In genomic region chr21:41677671-41678015, GRCh38 we compare ENCODE assay signal across 13 cellular contexts.
DNase-seq lines count a peak whose midpoint lies in the region; ATAC-seq, FAIRE-seq and TF ChIP-seq lines count a peak whose summit lies in the region.
"Had no signal": no experiment of that assay in that cellular context is flagged by ENCODE, and none has a peak within 500 bp of the region (broad histone marks: within the 10 kb centered on the region; RNA-seq: fewer than 3 reads in every experiment).

No MANE protein-coding gene starts in this region.

- H3K4me1 Mint-ChIP-seq in H9: peaks cover 24 to 42% of the 10 kb centered on the region in 2 experiments

- H4K20me1 ChIP-seq in HepG2 (ENCODE audit: insufficient read depth, low read length) (no peaks in the 10 kb centered on the region), H9 (ENCODE audit: control insufficient read depth, insufficient read depth, insufficient read length) (no peaks in the 10 kb centered on the region)

- intact Hi-C loops in HepG2 (cut with micrococcal nuclease; ENCODE audit: unreplicated experiment) (loop anchor here (2.0 kb wide), 2 partner anchors 35 to 91 kb away; no protein-coding TSS in a partner anchor), right lobe of liver (cut with DNase I) (no loop called here), left lung (cut with DNase I) (no loop called here)

- H2BK20ac ChIP-seq in H9 (ENCODE audit: low read depth, low read length, poor library complexity, severe bottlenecking): no peak overlapping the region

- H3K36me3 ChIP-seq in HepG2 (replicated peaks in 1 of 2; ENCODE audit: control insufficient read depth in 1 of 2, insufficient read depth in 2 of 2, low read length in 2 of 2) (no peaks in the 10 kb centered on the region), right lobe of liver (no peaks in the 10 kb centered on the region), left lung (no peaks in the 10 kb centered on the region)
- H3K36me3 ChIP-seq: cardiac muscle cell had no signal

- H4K5ac ChIP-seq in H9 (ENCODE audit: insufficient read length, low read depth, low read length): no peak overlapping the region

- H3K4me1 ChIP-seq in HepG2 (ENCODE audit: insufficient read depth, low read length): peaks cover 39% of the 10 kb centered on the region
- peaks cover 0 to 12% (median 4%) of the 10 kb centered on the region in 4 donors for H3K4me1 ChIP-seq in right lobe of liver
- peaks cover 0 to 8% of the 10 kb centered on the region in 2 donors for H3K4me1 ChIP-seq in left lung
- no peaks in the 10 kb centered on the region; the same call in none of the 2 replicates for H3K4me1 ChIP-seq in H9 (ENCODE audit: insufficient read depth, low read length)

- H3K23me2 ChIP-seq in H9 (ENCODE audit: insufficient read length, low read depth, low read length, poor library complexity, severe bottlenecking): no peaks in the 10 kb centered on the region

- no peak for DNase-seq in HepG2 (ENCODE audit: low spot score)
- no peak for DNase-seq in right lobe of liver
- peak; percentile 58 for DNase-seq in SW480 (ENCODE audit: low spot score)
- DNase-seq in left lung: no peak
- DNase-seq in H9: no peak
- no peak for DNase-seq in stimulated activated CD4-positive, alpha-beta T cell treated with anti-CD3 and anti-CD28 coated beads, Interleukin-4, amount 100 ng/mL, for 1 hour
- DNase-seq: NCI-H2171; stimulated activated CD4-positive, alpha-beta T cell treated with anti-CD3 and anti-CD28 coated beads, Interleukin-2, amount 100 ng/mL, for 48 hours had no signal

- no peak overlapping the region for H2BK120ac ChIP-seq in H9 (ENCODE audit: low read depth, low read length, poor library complexity, severe bottlenecking)

- H3K4me3 Mint-ChIP-seq in H9: no peak overlapping the region
- H3K4me3 Mint-ChIP-seq: WTC11 had no signal

- H2BK5ac ChIP-seq in H9 (ENCODE audit: insufficient read length, low read length): no peak overlapping the region

- H3K27ac Mint-ChIP-seq in H9: no peak overlapping the region

- H3K27ac ChIP-seq in HepG2 (ENCODE audit: extremely low read length, insufficient read depth, low read length) (peak overlapping the region; percentile 69), right lobe of liver (no peak overlapping the region), left lung (peak overlapping the region; percentile 80 to 91), H9 (ENCODE audit: insufficient read length, low read depth, low read length) (no peak overlapping the region)

- no peak overlapping the region for H2BK12ac ChIP-seq in H9 (ENCODE audit: insufficient read length, low read depth, low read length)

- no peak overlapping the region for H2AK5ac ChIP-seq in H9 (ENCODE audit: insufficient read length, low read length)

- TF ChIP-seq CTCF in HepG2 (CRISPR knock-in tag; IDR thresholded peaks at IDR 0.05): no peak
- TF ChIP-seq CTCF in right lobe of liver (IDR thresholded peaks at IDR 0.05): no peak
- TF ChIP-seq CTCF in left lung (IDR thresholded peaks at IDR 0.05): no peak
- no peak for TF ChIP-seq CTCF in H9 (conservative IDR thresholded peaks at IDR 0.05)

- H3K4me2 ChIP-seq in HepG2 (ENCODE audit: low read depth, low read length) (peak overlapping the region; percentile 96), H9 (ENCODE audit: insufficient read depth, insufficient read length, low read length) (no peak overlapping the region)

- H3K4me3 ChIP-seq in HepG2 (replicated peaks in 1 of 3; ENCODE audit: insufficient read depth in 1 of 3, low read depth in 2 of 3, low read length in 3 of 3) (peak overlapping the region in 2 of 3 experiments; percentile 5 to 70; a peak in 2 of 6 replicates), right lobe of liver (no peak overlapping the region), left lung (no peak overlapping the region)
- H3K4me3 ChIP-seq: cardiac muscle cell had no signal

- no peak for TF ChIP-seq EP300 in HepG2 (IDR thresholded peaks at IDR 0.05; ENCODE audit: low read depth in 2 of 2, low read length in 2 of 2)
- TF ChIP-seq EP300 in HepG2 (CRISPR knock-in tag; IDR thresholded peaks at IDR 0.05; ENCODE audit: borderline replicate concordance): no peak

- POLR2A ChIA-PET in HepG2 (lab: Yijun Ruan, JAX): interaction anchor here (0.8 to 2.5 kb wide), 7 partner anchors 8 to 101 kb away, joined by 3 to 20 read pairs (median 11); partner anchors contain the start of gene RIPK4

- no peaks in the 10 kb centered on the region for H3K9me3 Mint-ChIP-seq in H9

- H2AFZ ChIP-seq in HepG2 (ENCODE audit: low read length): no peak overlapping the region
- no peak overlapping the region for H2AFZ ChIP-seq in H9 (ENCODE audit: low read length)

- H3K18ac ChIP-seq in H9 (ENCODE audit: insufficient read length, low read depth, low read length): no peak overlapping the region

- H3T11ph ChIP-seq in H9 (ENCODE audit: low read length): no peak overlapping the region

- H3K27me3 ChIP-seq in HepG2 (ENCODE audit: control insufficient read depth in 1 of 2, insufficient read depth in 2 of 2, low read length in 2 of 2): peaks cover 2 to 29% of the 10 kb centered on the region in 2 experiments; a peak in 4 of 5 replicates
- H3K27me3 ChIP-seq in right lobe of liver: no peaks in the 10 kb centered on the region
- peaks cover 0 to 32% of the 10 kb centered on the region in 2 donors for H3K27me3 ChIP-seq in left lung
- no peaks in the 10 kb centered on the region for H3K27me3 ChIP-seq in H9 (ENCODE audit: insufficient read depth, low read length)
- H3K27me3 ChIP-seq: cardiac muscle cell had no signal

- peak; percentile 7; the same call in 1 of the 3 replicates for ATAC-seq in HepG2
- ATAC-seq in right lobe of liver: no peak
- ATAC-seq in left lung: peak; percentile 48
- no peak for ATAC-seq in GM21360 (IDR thresholded peaks at IDR 0.05; ENCODE audit: unreplicated experiment)
- no peak for ATAC-seq in GM18867 (IDR thresholded peaks at IDR 0.05; ENCODE audit: unreplicated experiment)
- ATAC-seq: Right ventricle myocardium inferior had no signal

- H3K9me3 ChIP-seq in HepG2 (ENCODE audit: low read length) (no peaks in the 10 kb centered on the region), right lobe of liver (no peaks in the 10 kb centered on the region), left lung (no peaks in the 10 kb centered on the region), H9 (ENCODE audit: control insufficient read depth, low read depth, low read length) (no peaks in the 10 kb centered on the region)

- H2BK15ac ChIP-seq in H9 (ENCODE audit: low read depth, low read length): no peak overlapping the region

- WGBS in HepG2 (ENCODE audit: low lambda C conversion rate): 32% methylated on average over 8 of the region's 8 CpGs
- WGBS in right lobe of liver (ENCODE audit: insufficient coverage, low coverage, low lambda C conversion rate, missing lambda C conversion rate): 72% methylated on average over 5 of the region's 8 CpGs
- WGBS in H9 (ENCODE audit: extremely low coverage, insufficient read length, low lambda C conversion rate): no CpG with 5 or more reads among the region's 8 CpGs

- H3K79me2 ChIP-seq in HepG2 (ENCODE audit: insufficient read depth, low read length) (no peaks in the 10 kb centered on the region), H9 (ENCODE audit: insufficient read depth, low read length) (no peaks in the 10 kb centered on the region)

- no peaks in the 10 kb centered on the region; the same call in 1 of the 2 replicates for H3K27me3 Mint-ChIP-seq in H9 (ENCODE audit: low read depth)

- no peaks in the 10 kb centered on the region; a peak in 1 of 7 replicates for H3K36me3 Mint-ChIP-seq in H9 (ENCODE audit: insufficient read depth in 1 of 3, low read depth in 3 of 3)
- H3K36me3 Mint-ChIP-seq: WTC11 had no signal

- no peak for TF ChIP-seq RAD21 in HepG2 (CRISPR knock-in tag; IDR thresholded peaks at IDR 0.05)

- no TSS peak for BruUV-seq in HepG2 (replicated peaks; lab: Mats Ljungman, UMichigan)

- no peak overlapping the region for H3K56ac ChIP-seq in H9 (ENCODE audit: insufficient read length, low read depth, low read length)

- no peak overlapping the region for H4K91ac ChIP-seq in H9 (ENCODE audit: insufficient read length, low read depth, low read length)

- no peak overlapping the region for H3K14ac ChIP-seq in H9 (ENCODE audit: insufficient read depth, low read length)

- no peak overlapping the region for H3K23ac ChIP-seq in H9 (ENCODE audit: insufficient read length, low read depth, low read length)

- H4K8ac ChIP-seq in H9 (replicated peaks; ENCODE audit: insufficient read length, low read depth, low read length): no peak overlapping the region

- no peaks in the 10 kb centered on the region for H3K79me1 ChIP-seq in H9 (ENCODE audit: insufficient read depth, low read depth, low read length, poor library complexity, severe bottlenecking)

- FAIRE-seq in HepG2 (lab: Jason Lieb, UNC): no peak

- no peak overlapping the region for H3K4ac ChIP-seq in H9 (ENCODE audit: low read depth, low read length)

- CTCF ChIA-PET in HepG2 (lab: Yijun Ruan, JAX; ENCODE audit: low intra/inter-chr PET ratio, low total read pairs): no interaction called here

- TF ChIP-seq POLR2A in HepG2 (IDR thresholded peaks at IDR 0.05; ENCODE audit: insufficient read depth in 1 of 2, low read depth in 2 of 2, low read length in 2 of 2) (no peak), right lobe of liver (IDR thresholded peaks at IDR 0.05) (no peak)

- in situ Hi-C loops in HepG2 (cut with HindIII; ENCODE audit: extremely low pct_ligation_motif_present, low pct_unique_long_range_greater_than_20kb): no loop called here

- H3K9ac ChIP-seq in HepG2 (ENCODE audit: insufficient read depth, low read depth, low read length) (peak overlapping the region; percentile 78), H9 (ENCODE audit: extremely low read depth, insufficient read length, low read length) (no peak overlapping the region)

TF ChIP-seq in HepG2, 621 proteins besides CTCF, POLR2A, EP300 and RAD21 (continues in another document):
- no peak for TF ChIP-seq NFYC (CRISPR knock-in tag; IDR thresholded peaks at IDR 0.05)
- 0 out of 2 replicates have a peak, but pooled peaks have one; percentile 17 for TF ChIP-seq SAP130 (CRISPR knock-in tag; IDR thresholded peaks at IDR 0.05; ENCODE audit: low read depth)
- TF ChIP-seq FOXA3 (CRISPR knock-in tag; IDR thresholded peaks at IDR 0.05): peak; percentile 75
- TF ChIP-seq HHEX (CRISPR knock-in tag; IDR thresholded peaks at IDR 0.05): no peak
- no peak for TF ChIP-seq ZNF83 (CRISPR knock-in tag; IDR thresholded peaks at IDR 0.05; ENCODE audit: borderline replicate concordance)
- TF ChIP-seq SAFB2 (CRISPR knock-in tag; IDR thresholded peaks at IDR 0.05; ENCODE audit: borderline replicate concordance, low read depth): no peak
- TF ChIP-seq GATAD1 (CRISPR knock-in tag; IDR thresholded peaks at IDR 0.05): no peak
- peak; percentile 34; the same call in 1 of the 2 replicates for TF ChIP-seq ZNF430 (CRISPR knock-in tag; IDR thresholded peaks at IDR 0.05)
- TF ChIP-seq AKAP8 (CRISPR knock-in tag; IDR thresholded peaks at IDR 0.05): no peak
- TF ChIP-seq ZNF263 (CRISPR knock-in tag; IDR thresholded peaks at IDR 0.05): no peak
- no peak for TF ChIP-seq PLRG1 (conservative IDR thresholded peaks at IDR 0.05)
- no peak for TF ChIP-seq NFATC3 (CRISPR knock-in tag; IDR thresholded peaks at IDR 0.05)
- TF ChIP-seq TOE1 (CRISPR knock-in tag; IDR thresholded peaks at IDR 0.05): no peak
- no peak for TF ChIP-seq SKI (IDR thresholded peaks at IDR 0.05; ENCODE audit: partially characterized antibody)

Comparison
In these comparisons a context has a peak if more than half of its experiments do, and no peak if none do; other contexts are left out.
1. ATAC-seq: peak in HepG2 (single experiment) and left lung (single experiment); none in right lobe of liver (0 of 4), GM21360 (single experiment) and GM18867 (single experiment).
2. H3K27ac ChIP-seq: peak in HepG2 (single experiment) and left lung (2 of 2); none in right lobe of liver (0 of 3) and H9 (single experiment).
3. H3K4me3 ChIP-seq: peak in HepG2 (2 of 3); none in right lobe of liver (0 of 3) and left lung (0 of 2).